22 cellular contexts compared by ENCODE assay signal in the genomic region with DNA sequence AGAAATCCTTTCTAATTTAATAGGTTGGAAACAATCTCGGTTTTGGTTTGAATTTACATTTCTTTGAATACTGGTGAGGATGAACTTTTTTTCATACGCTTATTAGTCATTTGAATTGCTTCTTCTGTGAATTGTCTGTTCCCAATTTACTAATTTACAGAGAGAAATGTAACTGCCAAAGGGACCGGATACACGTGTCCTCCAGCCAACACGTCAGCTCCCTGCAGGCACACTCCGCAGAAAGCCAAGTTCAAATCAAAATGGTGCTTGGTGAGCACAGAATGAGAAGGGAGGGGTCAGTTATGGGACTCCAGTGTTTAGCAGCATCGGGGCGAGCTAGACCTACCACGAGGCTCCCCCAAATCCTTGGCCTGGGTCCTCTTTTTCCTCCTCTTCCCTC. TPM values are rescaled to one million over a fixed set of nuclear protein-coding genes. Genes with fewer than 3 reads are reported as not detected.
DNase-seq lines count a peak whose midpoint lies in the region; ATAC-seq and TF ChIP-seq lines count a peak whose summit lies in the region.
"Had no signal": no experiment of that assay in that cellular context is flagged by ENCODE, and none has a peak within 500 bp of the region (broad histone marks: within the 10 kb centered on the region; RNA-seq: fewer than 3 reads in every experiment).

No MANE protein-coding gene starts in this region.

- H3K4me1 ChIP-seq in left lung: no peaks in the 10 kb centered on the region
- H3K4me1 ChIP-seq: Peyer's patch had no signal

- POLR2A ChIA-PET in activated CD4-positive, alpha-beta T cell treated with anti-CD3 and anti-CD28 coated beads for 36 hours (lab: Charles Lee): no interaction called here
- POLR2A ChIA-PET in activated CD4-positive, alpha-beta memory T cell treated with anti-CD3 and anti-CD28 coated beads, Interleukin-2, amount 10 ng/mL, durations not matched to agents 7 days and 5 days (lab: Charles Lee): interaction anchor here (0.9 to 1.5 kb wide), 6 partner anchors 10 to 279 kb away, joined by 3 to 4 read pairs (median 4); no protein-coding TSS in a partner anchor

- intact Hi-C loops in activated CD4-positive, alpha-beta T cell treated with anti-CD3 and anti-CD28 coated beads for 36 hours (cut with DNase I, micrococcal nuclease): loop anchor here in 1 of 2 experiments (5.0 kb wide), 1 partner anchor 51 kb away; no protein-coding TSS in a partner anchor
- intact Hi-C loops in left lung (cut with DNase I): no loop called here

- H3K36me3 ChIP-seq in left lung (no peaks in the 10 kb centered on the region), H7 (replicated peaks; ENCODE audit: control insufficient read depth, insufficient read depth, low read length) (no peaks in the 10 kb centered on the region)
- H3K36me3 ChIP-seq: Peyer's patch had no signal

- peak; percentile 29 for DNase-seq in activated CD4-positive, alpha-beta T cell treated with anti-CD3 and anti-CD28 coated beads for 36 hours
- no peak for DNase-seq in activated CD4-positive, alpha-beta T cell treated with anti-CD3 and anti-CD28 coated beads for 4 hours
- DNase-seq in GM03348 (ENCODE audit: low spot score) (peak; percentile 53), foreskin melanocyte (peak; percentile 52), left lung (no peak), H7 (no peak)
- peak; percentile 44 for DNase-seq in activated CD4-positive, alpha-beta memory T cell treated with anti-CD3 and anti-CD28 coated beads, Interleukin-2, amount 10 ng/mL, durations not matched to agents 7 days and 5 days
- DNase-seq in activated effector memory CD4-positive, alpha-beta T cell treated with anti-CD3 and anti-CD28 coated beads, Interleukin-2, amount 50 U/mL, for 16 hours: no peak
- DNase-seq: C1 segment of cervical spinal cord, GF-D8, HCEC 1CT, Kasumi-1, NCI-H1105 treated with DMSO at 0.1 percent for 48 hours, NCI-H1694 treated with DMSO at 0.1 percent for 48 hours, NCI-H2107, NCI-H2227 treated with DMSO at 0.1 percent for 48 hours, NCI-H524 treated with DMSO at 0.1 percent for 48 hours, Peyer's patch, Right ventricle myocardium superior had no signal

- no peaks in the 10 kb centered on the region for H3K9me3 ChIP-seq in left lung
- H3K9me3 ChIP-seq: Peyer's patch had no signal

- peak overlapping the region; percentile 23 for H3K27ac Mint-ChIP-seq in activated CD4-positive, alpha-beta T cell treated with anti-CD3 and anti-CD28 coated beads for 36 hours
- peak overlapping the region; percentile 79 for H3K27ac Mint-ChIP-seq in activated CD4-positive, alpha-beta memory T cell treated with anti-CD3 and anti-CD28 coated beads, Interleukin-2, amount 10 ng/mL, durations not matched to agents 7 days and 5 days
- H3K27ac Mint-ChIP-seq: IgD-negative memory B cell had no signal

- H3K4me3 ChIP-seq in left lung (no peak overlapping the region), H7 (ENCODE audit: insufficient read depth, low read depth, low read length) (no peak overlapping the region)
- H3K4me3 ChIP-seq: Peyer's patch had no signal

- H3K4me3 Mint-ChIP-seq in activated CD4-positive, alpha-beta T cell treated with anti-CD3 and anti-CD28 coated beads for 36 hours: no peak overlapping the region
- no peak overlapping the region for H3K4me3 Mint-ChIP-seq in activated CD4-positive, alpha-beta memory T cell treated with anti-CD3 and anti-CD28 coated beads, Interleukin-2, amount 10 ng/mL, durations not matched to agents 7 days and 5 days

- H3K4me1 Mint-ChIP-seq in activated CD4-positive, alpha-beta T cell treated with anti-CD3 and anti-CD28 coated beads for 36 hours: peaks cover 36% of the 10 kb centered on the region
- peaks cover 45% of the 10 kb centered on the region for H3K4me1 Mint-ChIP-seq in activated CD4-positive, alpha-beta memory T cell treated with anti-CD3 and anti-CD28 coated beads, Interleukin-2, amount 10 ng/mL, durations not matched to agents 7 days and 5 days

- peak; percentile 25 for ATAC-seq in activated CD4-positive, alpha-beta T cell treated with anti-CD3 and anti-CD28 coated beads for 36 hours
- ATAC-seq in left lung: no peak

- CTCF ChIA-PET in activated CD4-positive, alpha-beta T cell treated with anti-CD3 and anti-CD28 coated beads for 36 hours (lab: Charles Lee): interaction anchor here (0.9 to 1.2 kb wide), 2 partner anchors 10 to 338 kb away, joined by 3 to 8 read pairs; partner anchors contain the start of gene TSEN2
- CTCF ChIA-PET in activated CD4-positive, alpha-beta memory T cell treated with anti-CD3 and anti-CD28 coated beads, Interleukin-2, amount 10 ng/mL, durations not matched to agents 7 days and 5 days (lab: Charles Lee): interaction anchor here (0.8 to 1.1 kb wide), 2 partner anchors 10 to 338 kb away, joined by 3 read pairs; no protein-coding TSS in a partner anchor

- H3K9me3 Mint-ChIP-seq in activated CD4-positive, alpha-beta T cell treated with anti-CD3 and anti-CD28 coated beads for 36 hours (ENCODE audit: low read depth): no peaks in the 10 kb centered on the region
- H3K9me3 Mint-ChIP-seq in activated CD4-positive, alpha-beta memory T cell treated with anti-CD3 and anti-CD28 coated beads, Interleukin-2, amount 10 ng/mL, durations not matched to agents 7 days and 5 days: no peaks in the 10 kb centered on the region
- H3K9me3 Mint-ChIP-seq: IgD-negative memory B cell had no signal

- H3K27me3 Mint-ChIP-seq in activated CD4-positive, alpha-beta T cell treated with anti-CD3 and anti-CD28 coated beads for 36 hours: no peaks in the 10 kb centered on the region
- no peaks in the 10 kb centered on the region for H3K27me3 Mint-ChIP-seq in activated CD4-positive, alpha-beta memory T cell treated with anti-CD3 and anti-CD28 coated beads, Interleukin-2, amount 10 ng/mL, durations not matched to agents 7 days and 5 days

- no peak overlapping the region for H3K27ac ChIP-seq in left lung
- H3K27ac ChIP-seq: 22Rv1, HL-60, Peyer's patch had no signal

- no peak for TF ChIP-seq CTCF in left lung (IDR thresholded peaks at IDR 0.05)

- no peaks in the 10 kb centered on the region for H3K27me3 ChIP-seq in left lung
- H3K27me3 ChIP-seq in H7 (ENCODE audit: control insufficient read depth, insufficient read depth, low read length): no peaks in the 10 kb centered on the region
- H3K27me3 ChIP-seq: Peyer's patch had no signal

- H3K36me3 Mint-ChIP-seq in activated CD4-positive, alpha-beta T cell treated with anti-CD3 and anti-CD28 coated beads for 36 hours (ENCODE audit: low read depth): no peaks in the 10 kb centered on the region
- H3K36me3 Mint-ChIP-seq in activated CD4-positive, alpha-beta memory T cell treated with anti-CD3 and anti-CD28 coated beads, Interleukin-2, amount 10 ng/mL, durations not matched to agents 7 days and 5 days (ENCODE audit: low read depth): no peaks in the 10 kb centered on the region
- H3K36me3 Mint-ChIP-seq: IgD-negative memory B cell had no signal

RNA-seq across cellular contexts. Expression of gene TSEN2, which starts 10.8 kb away (rescaled TPM):
- 10 to 100 TPM; 17.8 to 19.4 TPM for total RNA-seq in activated CD4-positive, alpha-beta T cell treated with anti-CD3 and anti-CD28 coated beads for 36 hours
- 1 to 10 TPM; 7.5 to 8.0 TPM for total RNA-seq in activated CD4-positive, alpha-beta memory T cell treated with anti-CD3 and anti-CD28 coated beads, Interleukin-2, amount 10 ng/mL, durations not matched to agents 7 days and 5 days
- 10 to 100 TPM in 1 of 2 donors, 1 to 10 TPM in 1; 8.1 to 15.1 TPM for total RNA-seq in left lung
- total RNA-seq in H7 (2014; rRNA removed; shearing (Covaris generic)): 17.1 and 19.3 TPM in 2 replicates

Comparison
In these comparisons a context has a peak if more than half of its experiments do, and no peak if none do; other contexts are left out.
1. DNase-seq: peak in activated CD4-positive, alpha-beta T cell treated with anti-CD3 and anti-CD28 coated beads for 36 hours (single experiment), GM03348 (single experiment), activated CD4-positive, alpha-beta memory T cell treated with anti-CD3 and anti-CD28 coated beads, Interleukin-2, amount 10 ng/mL, durations not matched to agents 7 days and 5 days (single experiment) and foreskin melanocyte (single experiment); none in activated CD4-positive, alpha-beta T cell treated with anti-CD3 and anti-CD28 coated beads for 4 hours (0 of 2), left lung (0 of 2), H7 (single experiment) and activated effector memory CD4-positive, alpha-beta T cell treated with anti-CD3 and anti-CD28 coated beads, Interleukin-2, amount 50 U/mL, for 16 hours (single experiment).